ENCODE assay signal across 2 cellular contexts in the genomic region with DNA sequence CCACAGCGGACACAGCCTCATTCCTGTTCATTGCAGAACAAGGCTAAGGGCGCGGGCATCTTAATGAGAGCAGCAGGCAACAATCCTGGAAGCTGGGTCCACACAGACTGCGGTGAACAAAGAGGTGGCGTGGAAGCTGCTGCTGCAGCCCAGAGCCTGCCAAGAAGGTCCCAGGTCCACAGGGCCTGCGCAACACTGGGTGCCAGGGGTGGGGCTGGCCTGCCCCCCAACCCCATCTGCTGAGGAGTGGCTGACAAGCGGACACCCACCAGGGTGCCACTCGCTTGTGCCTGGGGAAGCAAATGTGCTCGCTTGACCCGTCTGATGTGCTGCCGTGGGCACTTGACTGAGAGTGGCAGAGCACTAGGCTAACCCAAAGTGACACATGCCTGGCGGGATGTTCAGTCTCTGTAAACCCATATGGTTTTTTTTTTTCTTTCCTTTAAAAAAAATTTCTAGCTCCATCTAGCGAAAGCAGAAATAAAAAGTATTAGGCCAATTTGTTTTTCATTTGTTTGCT.
TF ChIP-seq lines count a peak whose summit lies in the region.

No MANE protein-coding gene starts in this region.

TF ChIP-seq in SK-N-SH, 30 proteins besides CTCF, POLR2A, EP300 and RAD21 (continued from another document):
- TF ChIP-seq, protein P1, sequence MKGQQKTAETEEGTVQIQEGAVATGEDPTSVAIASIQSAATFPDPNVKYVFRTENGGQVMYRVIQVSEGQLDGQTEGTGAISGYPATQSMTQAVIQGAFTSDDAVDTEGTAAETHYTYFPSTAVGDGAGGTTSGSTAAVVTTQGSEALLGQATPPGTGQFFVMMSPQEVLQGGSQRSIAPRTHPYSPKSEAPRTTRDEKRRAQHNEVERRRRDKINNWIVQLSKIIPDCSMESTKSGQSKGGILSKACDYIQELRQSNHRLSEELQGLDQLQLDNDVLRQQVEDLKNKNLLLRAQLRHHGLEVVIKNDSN (IDR thresholded peaks at IDR 0.05; ENCODE audit: borderline replicate concordance, low read depth) = no peak
- no peak for TF ChIP-seq POLR2AphosphoS5 (IDR thresholded peaks at IDR 0.05; ENCODE audit: low read depth, low read length)

TF ChIP-seq in SK-N-SH treated with all-trans-retinoic acid at 6 μM for 48 hours, 23 proteins besides CTCF, POLR2A, EP300 and RAD21 (continued from another document):
- TF ChIP-seq, protein P2, sequence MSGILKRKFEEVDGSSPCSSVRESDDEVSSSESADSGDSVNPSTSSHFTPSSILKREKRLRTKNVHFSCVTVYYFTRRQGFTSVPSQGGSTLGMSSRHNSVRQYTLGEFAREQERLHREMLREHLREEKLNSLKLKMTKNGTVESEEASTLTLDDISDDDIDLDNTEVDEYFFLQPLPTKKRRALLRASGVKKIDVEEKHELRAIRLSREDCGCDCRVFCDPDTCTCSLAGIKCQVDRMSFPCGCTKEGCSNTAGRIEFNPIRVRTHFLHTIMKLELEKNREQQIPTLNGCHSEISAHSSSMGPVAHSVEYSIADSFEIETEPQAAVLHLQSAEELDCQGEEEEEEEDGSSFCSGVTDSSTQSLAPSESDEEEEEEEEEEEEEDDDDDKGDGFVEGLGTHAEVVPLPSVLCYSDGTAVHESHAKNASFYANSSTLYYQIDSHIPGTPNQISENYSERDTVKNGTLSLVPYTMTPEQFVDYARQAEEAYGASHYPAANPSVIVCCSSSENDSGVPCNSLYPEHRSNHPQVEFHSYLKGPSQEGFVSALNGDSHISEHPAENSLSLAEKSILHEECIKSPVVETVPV (CRISPR knock-in tag; IDR thresholded peaks at IDR 0.05) = no peak
- no peak for TF ChIP-seq TSHZ2 (CRISPR knock-in tag; IDR thresholded peaks at IDR 0.05)
- no peak for TF ChIP-seq SNAI2 (CRISPR knock-in tag; IDR thresholded peaks at IDR 0.05)
- TF ChIP-seq ESRRG (CRISPR knock-in tag; IDR thresholded peaks at IDR 0.05) = no peak
- TF ChIP-seq PPARA (CRISPR knock-in tag; IDR thresholded peaks at IDR 0.05; ENCODE audit: borderline replicate concordance) = no peak
- no peak for TF ChIP-seq TCF4 (CRISPR knock-in tag; IDR thresholded peaks at IDR 0.05; ENCODE audit: borderline replicate concordance)
- no peak for TF ChIP-seq GLIS3 (CRISPR knock-in tag; IDR thresholded peaks at IDR 0.05)
- TF ChIP-seq ZC3H10 (CRISPR knock-in tag; IDR thresholded peaks at IDR 0.05) = no peak
- TF ChIP-seq, protein P3, sequence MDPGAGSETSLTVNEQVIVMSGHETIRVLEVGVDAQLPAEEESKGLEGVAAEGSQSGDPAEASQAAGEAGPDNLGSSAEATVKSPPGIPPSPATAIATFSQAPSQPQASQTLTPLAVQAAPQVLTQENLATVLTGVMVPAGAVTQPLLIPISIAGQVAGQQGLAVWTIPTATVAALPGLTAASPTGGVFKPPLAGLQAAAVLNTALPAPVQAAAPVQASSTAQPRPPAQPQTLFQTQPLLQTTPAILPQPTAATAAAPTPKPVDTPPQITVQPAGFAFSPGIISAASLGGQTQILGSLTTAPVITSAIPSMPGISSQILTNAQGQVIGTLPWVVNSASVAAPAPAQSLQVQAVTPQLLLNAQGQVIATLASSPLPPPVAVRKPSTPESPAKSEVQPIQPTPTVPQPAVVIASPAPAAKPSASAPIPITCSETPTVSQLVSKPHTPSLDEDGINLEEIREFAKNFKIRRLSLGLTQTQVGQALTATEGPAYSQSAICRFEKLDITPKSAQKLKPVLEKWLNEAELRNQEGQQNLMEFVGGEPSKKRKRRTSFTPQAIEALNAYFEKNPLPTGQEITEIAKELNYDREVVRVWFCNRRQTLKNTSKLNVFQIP (CRISPR knock-in tag; IDR thresholded peaks at IDR 0.05; ENCODE audit: borderline replicate concordance, low read depth) = no peak
TF ChIP-seq in SK-N-SH treated with all-trans-retinoic acid at 6 μM for 48 hours: peak in this region for 0.
